8 cellular contexts compared by ENCODE assay signal in genomic region chr3:141796436-141797166, GRCh38. TPM values are rescaled to one million over a fixed set of nuclear protein-coding genes. Genes with fewer than 3 reads are reported as not detected.
DNase-seq lines count a peak whose midpoint lies in the region; ATAC-seq and TF ChIP-seq lines count a peak whose summit lies in the region.

No MANE protein-coding gene starts in this region.

- H3K27ac Mint-ChIP-seq in activated CD4-positive, alpha-beta T cell treated with anti-CD3 and anti-CD28 coated beads for 36 hours = peak overlapping the region; percentile 97
- H3K27ac Mint-ChIP-seq in neural crest cell (ENCODE audit: unreplicated experiment) = peak overlapping the region; percentile 99

- POLR2A ChIA-PET in activated CD4-positive, alpha-beta T cell treated with anti-CD3 and anti-CD28 coated beads for 36 hours (lab: Charles Lee) = interaction anchor here (0.6 to 1.6 kb wide), 2 partner anchors 79 to 1550 kb away, joined by 4 to 9 read pairs; no protein-coding TSS in a partner anchor

- intact Hi-C loops in activated CD4-positive, alpha-beta T cell treated with anti-CD3 and anti-CD28 coated beads for 36 hours (cut with DNase I, micrococcal nuclease) = loop anchor here (1.0 to 10.0 kb wide), 15 partner anchors 58 to 928 kb away; partner anchors contain the start of genes ATP1B3 (in 2 of the 2), RASA2 (in 2 of the 2), RNF7 (in 2 of the 2) and GK5 (in 1 of the 2)
- intact Hi-C loops in dorsolateral prefrontal cortex (cut with DNase I) = no loop called here

- peak; percentile 95 for ATAC-seq in HG03378 (IDR thresholded peaks at IDR 0.05; ENCODE audit: unreplicated experiment)
- ATAC-seq in activated CD4-positive, alpha-beta T cell treated with anti-CD3 and anti-CD28 coated beads for 36 hours = peak; percentile 84

- TF ChIP-seq CTCF in dorsolateral prefrontal cortex (IDR thresholded peaks at IDR 0.05 in 54 of 56, conservative IDR thresholded peaks at IDR 0.05 in 2 of 56; ENCODE audit: low read depth in 1 of 56, partially characterized antibody in 56 of 56) (no peak), neural crest cell (conservative IDR thresholded peaks at IDR 0.05) (no peak)

- CTCF ChIA-PET in activated CD4-positive, alpha-beta T cell treated with anti-CD3 and anti-CD28 coated beads for 36 hours (lab: Charles Lee) = interaction anchor here (0.7 to 2.7 kb wide), 13 partner anchors 9 to 337 kb away, joined by 3 to 21 read pairs (median 3); partner anchors contain the start of gene RNF7

- H3K4me3 ChIP-seq in dorsolateral prefrontal cortex = peak overlapping the region in 39 of 59 donors; percentile 25 to 67 (median 44)

- no peaks in the 10 kb centered on the region for H3K27me3 ChIP-seq in dorsolateral prefrontal cortex

- DNase-seq in GM19240 (ENCODE audit: insufficient read length, low spot score) (peak; percentile 59), dorsolateral prefrontal cortex (no peak), neural crest cell (ENCODE audit: low read depth, low spot score) (no peak), substantia nigra (lab: John Stamatoyannopoulos, UW) (peak in 2 of 49 donors; percentile 13), NCI-H2196 treated with DMSO at 0.1 percent for 48 hours (lab: John Stamatoyannopoulos, UW; ENCODE audit: unreplicated experiment) (no peak), NCI-H82 (lab: John Stamatoyannopoulos, UW) (no peak)
- peak; percentile 90 for DNase-seq in activated CD4-positive, alpha-beta T cell treated with anti-CD3 and anti-CD28 coated beads for 36 hours

- no peaks in the 10 kb centered on the region for H3K36me3 Mint-ChIP-seq in activated CD4-positive, alpha-beta T cell treated with anti-CD3 and anti-CD28 coated beads for 36 hours (ENCODE audit: low read depth)
- no peaks in the 10 kb centered on the region for H3K36me3 Mint-ChIP-seq in neural crest cell (ENCODE audit: low read depth)

- peaks cover 52% of the 10 kb centered on the region for H3K4me1 Mint-ChIP-seq in activated CD4-positive, alpha-beta T cell treated with anti-CD3 and anti-CD28 coated beads for 36 hours
- peaks cover 45% of the 10 kb centered on the region for H3K4me1 Mint-ChIP-seq in neural crest cell

- H3K27ac ChIP-seq in dorsolateral prefrontal cortex = peak overlapping the region in 48 of 59 donors; percentile 28 to 87 (median 68)
- peak overlapping the region; percentile 48 for H3K27ac ChIP-seq in substantia nigra (ENCODE audit: low read depth, low read length, poor library complexity, severe bottlenecking)

- no peaks in the 10 kb centered on the region for H3K9me3 Mint-ChIP-seq in activated CD4-positive, alpha-beta T cell treated with anti-CD3 and anti-CD28 coated beads for 36 hours (ENCODE audit: low read depth)
- peaks cover 3% of the 10 kb centered on the region for H3K9me3 Mint-ChIP-seq in neural crest cell

- H3K27me3 Mint-ChIP-seq in activated CD4-positive, alpha-beta T cell treated with anti-CD3 and anti-CD28 coated beads for 36 hours = no peaks in the 10 kb centered on the region
- H3K27me3 Mint-ChIP-seq in neural crest cell (ENCODE audit: low read depth) = no peaks in the 10 kb centered on the region

- peak overlapping the region; percentile 77 for H3K4me3 Mint-ChIP-seq in activated CD4-positive, alpha-beta T cell treated with anti-CD3 and anti-CD28 coated beads for 36 hours
- H3K4me3 Mint-ChIP-seq in neural crest cell = no peak overlapping the region

RNA-seq across cellular contexts. Expression of gene GRK7, which starts 33.4 kb away (rescaled TPM):
- total RNA-seq in activated CD4-positive, alpha-beta T cell treated with anti-CD3 and anti-CD28 coated beads for 36 hours = not detected
- total RNA-seq in dorsolateral prefrontal cortex (under 1 TPM in 31 of 120 experiments, not detected in 89; 0.14 to 0.59 (median 0.25) TPM), neural crest cell (not detected in 2 replicates)

RNA-seq across cellular contexts. Expression of gene RNF7, which starts 58.5 kb away (rescaled TPM):
- total RNA-seq in activated CD4-positive, alpha-beta T cell treated with anti-CD3 and anti-CD28 coated beads for 36 hours = 10 to 100 TPM; 38.0 to 67.2 TPM
- 10 to 100 TPM; 33.6 to 68.4 (median 46.7) TPM for total RNA-seq in dorsolateral prefrontal cortex
- total RNA-seq in neural crest cell = 103 and 107 TPM in 2 replicates

Comparison
In these comparisons a context has a peak if more than half of its experiments do, and no peak if none do; other contexts are left out.
1. DNase-seq: peak in GM19240 (single experiment) and activated CD4-positive, alpha-beta T cell treated with anti-CD3 and anti-CD28 coated beads for 36 hours (single experiment); none in dorsolateral prefrontal cortex (0 of 10), neural crest cell (single experiment), NCI-H2196 treated with DMSO at 0.1 percent for 48 hours (single experiment) and NCI-H82 (single experiment).
2. intact Hi-C loops: an anchor here in activated CD4-positive, alpha-beta T cell treated with anti-CD3 and anti-CD28 coated beads for 36 hours (1.0 to 10.0 kb wide); none called in dorsolateral prefrontal cortex.